ENCODE assay signal across 1 cellular context in the genomic region with DNA sequence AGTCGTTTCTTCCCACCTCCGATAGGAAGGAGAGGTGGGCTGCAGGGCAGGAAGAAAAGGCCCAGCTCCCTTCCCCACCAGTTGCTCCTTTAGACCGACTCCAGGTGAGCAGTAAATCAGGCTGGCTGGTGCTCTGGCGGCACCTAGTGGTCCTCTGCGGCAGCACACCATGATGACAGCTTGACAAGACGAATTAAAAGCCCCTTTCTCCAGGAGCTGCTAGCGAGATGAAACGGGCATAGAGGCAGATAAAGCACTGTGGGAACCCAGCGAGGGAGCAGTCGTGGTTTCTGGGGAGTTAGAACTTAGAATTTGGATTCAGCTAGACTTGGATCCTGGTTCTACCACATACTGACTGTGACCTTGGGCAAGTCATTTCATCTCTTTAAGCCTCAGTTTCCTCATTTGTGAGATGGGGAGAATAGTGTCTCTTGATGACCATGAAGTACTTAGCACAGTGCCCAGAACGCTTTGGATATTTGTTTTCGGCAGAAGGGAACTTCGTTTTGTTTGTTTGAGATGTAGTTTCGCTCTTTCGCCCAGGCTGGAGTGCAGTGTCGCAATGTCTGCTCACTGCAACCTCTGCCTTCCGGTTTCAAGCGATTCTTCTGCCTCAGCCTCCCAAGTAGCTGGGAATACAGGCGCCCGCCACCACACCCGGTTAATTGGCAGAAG.
TF ChIP-seq lines count a peak whose summit lies in the region.

No MANE protein-coding gene starts in this region.

TF ChIP-seq in SK-N-SH treated with all-trans-retinoic acid at 6 μM for 48 hours, 23 proteins besides CTCF, POLR2A, EP300 and RAD21 (continued from another document):
- TF ChIP-seq CSRNP3 (CRISPR knock-in tag; IDR thresholded peaks at IDR 0.05), result no peak
- no peak for TF ChIP-seq BACH2 (CRISPR knock-in tag; IDR thresholded peaks at IDR 0.05; ENCODE audit: borderline replicate concordance)
- TF ChIP-seq SNAI2 (CRISPR knock-in tag; IDR thresholded peaks at IDR 0.05), result no peak
- TF ChIP-seq ZFP30 (CRISPR knock-in tag; IDR thresholded peaks at IDR 0.05), result no peak
TF ChIP-seq in SK-N-SH treated with all-trans-retinoic acid at 6 μM for 48 hours: peak in this region for 0.
